10 cellular contexts compared by ENCODE assay signal in the genomic region with DNA sequence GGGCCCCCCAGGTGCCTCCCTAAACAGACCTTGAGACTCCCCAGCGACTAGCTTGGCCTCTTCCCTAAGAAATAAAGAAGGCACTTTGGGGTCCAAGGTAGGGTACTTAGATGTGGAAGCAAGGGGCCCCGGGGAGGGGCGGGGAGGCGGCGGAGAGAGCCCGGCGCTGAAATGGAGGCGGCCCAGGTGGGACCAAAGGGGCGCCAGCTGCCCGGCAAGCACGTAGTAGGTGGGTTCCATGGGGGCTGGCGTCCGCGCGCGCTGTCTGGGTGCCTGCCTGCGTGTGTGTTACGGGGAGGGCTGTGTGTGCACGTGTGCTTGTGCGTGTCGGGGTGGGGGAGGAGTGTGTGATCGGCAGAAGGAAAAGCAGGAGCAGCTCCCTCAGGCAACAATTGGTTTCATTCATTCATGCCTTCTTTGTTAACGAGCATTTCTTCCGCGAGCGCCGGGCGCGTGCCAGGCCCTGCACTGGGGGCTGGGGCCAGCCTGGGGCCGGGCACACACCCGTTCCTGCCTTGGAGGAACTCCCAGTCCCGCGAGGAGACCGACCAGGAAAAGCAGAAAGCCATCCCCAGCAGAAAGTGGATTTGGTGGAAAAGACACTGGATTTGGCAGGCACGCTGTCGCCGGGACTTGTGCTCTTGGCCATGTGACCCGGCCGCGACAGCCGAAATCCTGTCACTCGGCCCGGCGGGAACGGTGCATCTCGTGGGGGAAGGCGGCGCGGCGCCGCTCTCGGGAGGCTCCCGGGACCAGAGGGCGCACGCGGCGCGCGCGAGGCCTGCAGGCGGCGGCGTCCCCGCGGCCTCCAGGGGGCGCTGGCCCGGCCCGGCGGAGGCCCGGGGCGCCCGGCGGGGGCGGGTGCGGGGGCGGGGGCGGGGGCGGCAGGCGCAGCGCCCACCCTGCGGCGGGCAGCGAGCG. TPM values are rescaled to one million over a fixed set of nuclear protein-coding genes. Genes with fewer than 3 reads are reported as not detected.
A peak's percentile ranks its signal among the peaks of the same experiment; 100 is the strongest.
DNase-seq lines count a peak whose midpoint lies in the region; ATAC-seq and TF ChIP-seq lines count a peak whose summit lies in the region.
"Had no signal": no experiment of that assay in that cellular context is flagged by ENCODE, and none has a peak within 500 bp of the region (broad histone marks: within the 10 kb centered on the region; RNA-seq: fewer than 3 reads in every experiment).

No MANE protein-coding gene starts in this region.

- no peaks in the 10 kb centered on the region for H3K9me3 ChIP-seq in left ventricle myocardium inferior (replicated peaks)
- no peaks in the 10 kb centered on the region for H3K9me3 ChIP-seq in right atrium auricular region
- no peaks in the 10 kb centered on the region for H3K9me3 ChIP-seq in T-helper 17 cell (ENCODE audit: control insufficient read depth, low read length, poor library complexity, severe bottlenecking)
- H3K9me3 ChIP-seq in upper lobe of right lung, result no peaks in the 10 kb centered on the region

- ATAC-seq in T-helper 17 cell (peak; percentile 55), upper lobe of right lung (peak; percentile 34)

- H3K4me3 ChIP-seq in left ventricle myocardium inferior (peak overlapping the region; percentile 46), right atrium auricular region (peak overlapping the region in 1 of 2 donors; percentile 22), upper lobe of right lung (no peak overlapping the region)

- TF ChIP-seq CTCF in left ventricle myocardium inferior (IDR thresholded peaks at IDR 0.05; ENCODE audit: borderline replicate concordance), result peak; percentile 17
- no peak for TF ChIP-seq CTCF in right atrium auricular region (IDR thresholded peaks at IDR 0.05)
- no peak for TF ChIP-seq CTCF in upper lobe of right lung (IDR thresholded peaks at IDR 0.05)
- no peak; the same call in 1 of the 2 replicates for TF ChIP-seq CTCF in HFFc6 (IDR thresholded peaks at IDR 0.05)

- H3K4me1 ChIP-seq in left ventricle myocardium inferior (peaks cover 19% of the 10 kb centered on the region), right atrium auricular region (peaks cover 0 to 20% of the 10 kb centered on the region in 2 donors), upper lobe of right lung (peaks cover 5% of the 10 kb centered on the region)

- H3K27me3 ChIP-seq in left ventricle myocardium inferior (ENCODE audit: low read depth) (peaks cover 87% of the 10 kb centered on the region), right atrium auricular region (peaks cover 0 to 27% of the 10 kb centered on the region in 2 donors), upper lobe of right lung (peaks cover 20% of the 10 kb centered on the region)

- intact Hi-C loops in left ventricle myocardium inferior (cut with micrococcal nuclease) (no loop called here), upper lobe of right lung (cut with DNase I) (no loop called here)

- H3K27ac Mint-ChIP-seq in T-helper 17 cell, result no peak overlapping the region
- no peak overlapping the region for H3K27ac Mint-ChIP-seq in HFFc6

- H3K4me3 Mint-ChIP-seq in T-helper 17 cell, result peak overlapping the region; percentile 81
- no peak overlapping the region for H3K4me3 Mint-ChIP-seq in HFFc6

- H3K36me3 ChIP-seq in left ventricle myocardium inferior (no peaks in the 10 kb centered on the region), right atrium auricular region (no peaks in the 10 kb centered on the region), upper lobe of right lung (no peaks in the 10 kb centered on the region)

- H3K27ac ChIP-seq in left ventricle myocardium inferior (replicated peaks), result no peak overlapping the region
- no peak overlapping the region for H3K27ac ChIP-seq in right atrium auricular region
- no peak overlapping the region for H3K27ac ChIP-seq in upper lobe of right lung

- H3K27me3 Mint-ChIP-seq in T-helper 17 cell (peaks cover 11% of the 10 kb centered on the region), HFFc6 (ENCODE audit: insufficient read depth) (peaks cover 13% of the 10 kb centered on the region)

- no peaks in the 10 kb centered on the region for H3K9me3 Mint-ChIP-seq in HFFc6

- H3K36me3 Mint-ChIP-seq in T-helper 17 cell (ENCODE audit: low read depth), result no peaks in the 10 kb centered on the region
- H3K36me3 Mint-ChIP-seq in HFFc6 (ENCODE audit: low read depth), result no peaks in the 10 kb centered on the region

- DNase-seq in left ventricle myocardium inferior (no peak), right atrium auricular region (ENCODE audit: low spot score) (no peak), T-helper 17 cell (no peak), islet precursor cell (peak; percentile 53), upper lobe of right lung (peak; percentile 43), T1000 (lab: John Stamatoyannopoulos, UW) (no peak), HFFc6 (no peak)
- DNase-seq in activated CD4-positive, alpha-beta T cell treated with anti-CD3 and anti-CD28 coated beads, Interleukin-2, amount 50 U/mL, for 48 hours, result no peak
- DNase-seq: Karpas-422 had no signal

- peaks cover 12% of the 10 kb centered on the region for H3K4me1 Mint-ChIP-seq in T-helper 17 cell
- H3K4me1 Mint-ChIP-seq in HFFc6 (ENCODE audit: low read depth), result no peaks in the 10 kb centered on the region

RNA-seq across cellular contexts. Expression of gene DUSP9, which starts 3.3 kb away (rescaled TPM):
- not detected for total RNA-seq in left ventricle myocardium inferior
- not detected for total RNA-seq in right atrium auricular region
- not detected for total RNA-seq in T-helper 17 cell
- not detected for total RNA-seq in upper lobe of right lung
- not detected for total RNA-seq in HFFc6 (2021; fragmentation: NEBNext Ultra II Directional; extraction: Animal tissue kit (Norgen Biotek cat#: 25700))

RNA-seq across cellular contexts. Expression of gene PNCK, which starts 29.9 kb away (rescaled TPM):
- total RNA-seq in left ventricle myocardium inferior (6.1 TPM), right atrium auricular region (10 to 100 TPM in 1 of 2 donors, 1 to 10 TPM in 1; 4.0 to 42.4 TPM), T-helper 17 cell (under 1 TPM in 1 of 2 donors, not detected in 1; 0.72 TPM), upper lobe of right lung (0.72 TPM)
- under 1 TPM in 2 of 6 experiments, not detected in 4; 0.26 to 0.43 TPM for total RNA-seq in HFFc6 (2021; fragmentation: NEBNext Ultra II Directional; extraction: Animal tissue kit (Norgen Biotek cat#: 25700))
- total RNA-seq: pulmonary artery endothelial cell had no signal

RNA-seq across cellular contexts. Expression of gene SLC6A8, which starts 44.0 kb away (rescaled TPM):
- total RNA-seq in left ventricle myocardium inferior, result 229 TPM
- total RNA-seq in right atrium auricular region, result 10 to 100 TPM; 71.3 to 76.6 TPM
- 1 to 10 TPM; 3.4 to 4.4 TPM for total RNA-seq in T-helper 17 cell
- total RNA-seq in upper lobe of right lung, result 8.0 TPM
- 10 to 100 TPM; 14.0 to 33.8 (median 17.7) TPM for total RNA-seq in HFFc6 (2021; fragmentation: NEBNext Ultra II Directional; extraction: Animal tissue kit (Norgen Biotek cat#: 25700))

RNA-seq across cellular contexts. Expression of gene CCNQ, which starts 44.8 kb away (rescaled TPM):
- total RNA-seq in left ventricle myocardium inferior (39.3 TPM), right atrium auricular region (10 to 100 TPM; 48.0 to 65.0 TPM), T-helper 17 cell (10 to 100 TPM; 14.6 to 19.2 TPM), upper lobe of right lung (18.9 TPM)
- 10 to 100 TPM; 25.7 to 31.9 (median 29.6) TPM for total RNA-seq in HFFc6 (2021; fragmentation: NEBNext Ultra II Directional; extraction: Animal tissue kit (Norgen Biotek cat#: 25700))

Comparison
In these comparisons a context has a peak if more than half of its experiments do, and no peak if none do; other contexts are left out.
1. DNase-seq: peak in islet precursor cell (single experiment) and upper lobe of right lung (single experiment); none in left ventricle myocardium inferior (single experiment), right atrium auricular region (single experiment), T-helper 17 cell (0 of 3), T1000 (single experiment), HFFc6 (single experiment) and activated CD4-positive, alpha-beta T cell treated with anti-CD3 and anti-CD28 coated beads, Interleukin-2, amount 50 U/mL, for 48 hours (0 of 2).